ENCODE assay signal across 12 cellular contexts in genomic region chr11:114081641-114082414, GRCh38. TPM values are rescaled to one million over a fixed set of nuclear protein-coding genes. Genes with fewer than 3 reads are reported as not detected.
DNase-seq lines count a peak whose midpoint lies in the region; ATAC-seq, FAIRE-seq and TF ChIP-seq lines count a peak whose summit lies in the region.
"Had no signal": no experiment of that assay in that cellular context is flagged by ENCODE, and none has a peak within 500 bp of the region (broad histone marks: within the 10 kb centered on the region; RNA-seq: fewer than 3 reads in every experiment).

No MANE protein-coding gene starts in this region.

- no peaks in the 10 kb centered on the region for H3K79me2 ChIP-seq in mammary epithelial cell (ENCODE audit: insufficient read depth, low read length)
- H3K79me2 ChIP-seq in fibroblast of lung (ENCODE audit: control insufficient read depth, insufficient read depth, low read length) = no peaks in the 10 kb centered on the region

- H3K9ac ChIP-seq in mammary epithelial cell (ENCODE audit: insufficient read depth, low read length) (no peak overlapping the region), fibroblast of lung (ENCODE audit: insufficient read depth, low read length) (no peak overlapping the region)

- H3K4me2 ChIP-seq in mammary epithelial cell (ENCODE audit: insufficient read depth, low read depth, low read length) = no peak overlapping the region
- H3K4me2 ChIP-seq in fibroblast of lung (ENCODE audit: extremely low read depth, insufficient read depth, low read length) = no peak overlapping the region

- H4K20me1 ChIP-seq in mammary epithelial cell (ENCODE audit: insufficient read depth, low read length) = no peaks in the 10 kb centered on the region
- no peaks in the 10 kb centered on the region for H4K20me1 ChIP-seq in fibroblast of lung (ENCODE audit: control insufficient read depth, extremely low read depth, insufficient read depth, low read length)

- peak overlapping the region; percentile 52 for H3K27ac Mint-ChIP-seq in MCF 10A (ENCODE audit: low read depth, unreplicated experiment)
- H3K27ac Mint-ChIP-seq in natural killer cell treated with Interleukin-12 subunit alpha and Interleukin-12 subunit beta and Interleukin-15 and Interleukin-18, amount 100 ng/mL, for 72 hours = peak overlapping the region; percentile 13 to 87
- H3K27ac Mint-ChIP-seq: H9 had no signal

- in situ Hi-C loops in mammary epithelial cell (cut with MboI; ENCODE audit: low sequenced_read_pairs in 2 of 2) = no loop called here

- POLR2A ChIA-PET in MCF 10A (lab: Yijun Ruan, JAX) = interaction anchor here (0.6 to 4.2 kb wide), 18 partner anchors 8 to 180 kb away, joined by 3 to 15 read pairs (median 4); no protein-coding TSS in a partner anchor

- no peaks in the 10 kb centered on the region for H3K36me3 ChIP-seq in mammary epithelial cell (ENCODE audit: insufficient read depth, low read length)
- no peaks in the 10 kb centered on the region for H3K36me3 ChIP-seq in fibroblast of lung (ENCODE audit: control insufficient read depth, insufficient read depth, low read length)
- no peaks in the 10 kb centered on the region for H3K36me3 ChIP-seq in uterus

- H3K27me3 Mint-ChIP-seq in MCF 10A (ENCODE audit: insufficient read depth, unreplicated experiment) = no peaks in the 10 kb centered on the region
- no peaks in the 10 kb centered on the region for H3K27me3 Mint-ChIP-seq in natural killer cell treated with Interleukin-12 subunit alpha and Interleukin-12 subunit beta and Interleukin-15 and Interleukin-18, amount 100 ng/mL, for 72 hours

- no peak for ATAC-seq in natural killer cell treated with Interleukin-12 subunit alpha and Interleukin-12 subunit beta and Interleukin-15 and Interleukin-18, amount 100 ng/mL, for 72 hours
- no peak for ATAC-seq in HG03469 (IDR thresholded peaks at IDR 0.05; ENCODE audit: unreplicated experiment)

- peak overlapping the region; percentile 67 for H3K4me3 Mint-ChIP-seq in MCF 10A (ENCODE audit: unreplicated experiment)
- peak overlapping the region; percentile 54 for H3K4me3 Mint-ChIP-seq in natural killer cell treated with Interleukin-12 subunit alpha and Interleukin-12 subunit beta and Interleukin-15 and Interleukin-18, amount 100 ng/mL, for 72 hours
- H3K4me3 Mint-ChIP-seq: H9 had no signal

- H3K4me3 ChIP-seq in mammary epithelial cell (replicated peaks in 1 of 3; ENCODE audit: insufficient read depth in 1 of 3, low read depth in 2 of 3, low read length in 3 of 3) (no peak overlapping the region), fibroblast of lung (replicated peaks in 1 of 4; ENCODE audit: control extremely low read depth in 1 of 4, insufficient read depth in 1 of 4, low read depth in 3 of 4, low read length in 4 of 4) (no peak overlapping the region), uterus (peak overlapping the region in 1 of 2 donors; percentile 13)

- H3K27ac ChIP-seq in mammary epithelial cell (ENCODE audit: insufficient read depth, low read depth, low read length) (no peak overlapping the region), fibroblast of lung (ENCODE audit: insufficient read depth, low read length) (no peak overlapping the region), uterus (peak overlapping the region; percentile 73 to 89)

- no peak for FAIRE-seq in GM12892 (lab: Jason Lieb, UNC)

- no peaks in the 10 kb centered on the region for H3K4me1 ChIP-seq in mammary epithelial cell (ENCODE audit: insufficient read depth, low read length)
- H3K4me1 ChIP-seq in fibroblast of lung (ENCODE audit: control insufficient read depth, extremely low read depth, insufficient read depth, low read length) = no peaks in the 10 kb centered on the region
- peaks cover 16 to 47% of the 10 kb centered on the region in 2 donors for H3K4me1 ChIP-seq in uterus

- peaks cover 84% of the 10 kb centered on the region for H3K4me1 Mint-ChIP-seq in MCF 10A (ENCODE audit: insufficient read depth, unreplicated experiment)
- peaks cover 77 to 90% of the 10 kb centered on the region in 2 donors for H3K4me1 Mint-ChIP-seq in natural killer cell treated with Interleukin-12 subunit alpha and Interleukin-12 subunit beta and Interleukin-15 and Interleukin-18, amount 100 ng/mL, for 72 hours (ENCODE audit: low read depth in 2 of 2)

- DNase-seq in MCF 10A (ENCODE audit: unreplicated experiment) = peak; percentile 80
- DNase-seq in mammary epithelial cell = no peak
- peak; percentile 71 to 90 for DNase-seq in fibroblast of lung (ENCODE audit: low read depth in 2 of 2)
- DNase-seq in natural killer cell treated with Interleukin-12 subunit alpha and Interleukin-12 subunit beta and Interleukin-15 and Interleukin-18, amount 100 ng/mL, for 72 hours (ENCODE audit: low spot score) = no peak
- DNase-seq in uterus = peak; percentile 50 to 67
- no peak for DNase-seq in GM12892 (ENCODE audit: insufficient read length)
- no peak for DNase-seq in amygdala (lab: John Stamatoyannopoulos, UW)
- DNase-seq: activated T-cell treated with anti-CD3 and anti-CD28 coated beads, Interleukin-2, amount 50 U/mL, for 1 hour; H9; NCI-H1048; occipital lobe had no signal

- no peak overlapping the region for H2AFZ ChIP-seq in mammary epithelial cell (ENCODE audit: low read depth, low read length)
- no peak overlapping the region for H2AFZ ChIP-seq in fibroblast of lung (ENCODE audit: low read length)

- H3K27me3 ChIP-seq in mammary epithelial cell (ENCODE audit: insufficient read depth, low read length) = no peaks in the 10 kb centered on the region
- peaks cover 2% of the 10 kb centered on the region for H3K27me3 ChIP-seq in fibroblast of lung (ENCODE audit: control insufficient read depth, insufficient read depth, low read length)
- no peaks in the 10 kb centered on the region for H3K27me3 ChIP-seq in uterus

- BruUV-seq in MCF 10A (replicated peaks; lab: Mats Ljungman, UMichigan) = no TSS peak
- BruUV-seq in mammary epithelial cell (replicated peaks; lab: Mats Ljungman, UMichigan) = no TSS peak

- dilution Hi-C loops in mammary epithelial cell (cut with HindIII; ENCODE audit: low sequenced_read_pairs) = no loop called here

- H3K36me3 Mint-ChIP-seq in MCF 10A (ENCODE audit: insufficient read depth, unreplicated experiment) = peaks cover 100% of the 10 kb centered on the region
- no peaks in the 10 kb centered on the region for H3K36me3 Mint-ChIP-seq in natural killer cell treated with Interleukin-12 subunit alpha and Interleukin-12 subunit beta and Interleukin-15 and Interleukin-18, amount 100 ng/mL, for 72 hours

- 73% methylated on average over 9 of the region's 9 CpGs for WGBS in mammary epithelial cell (ENCODE audit: low coverage, missing lambda C conversion rate)

- H3K9me3 Mint-ChIP-seq in MCF 10A (ENCODE audit: unreplicated experiment) = no peaks in the 10 kb centered on the region
- H3K9me3 Mint-ChIP-seq in natural killer cell treated with Interleukin-12 subunit alpha and Interleukin-12 subunit beta and Interleukin-15 and Interleukin-18, amount 100 ng/mL, for 72 hours = no peaks in the 10 kb centered on the region
- H3K9me3 Mint-ChIP-seq: H9 had no signal

- CTCF ChIA-PET in MCF 10A (lab: Yijun Ruan, JAX) (interaction anchor here (0.7 to 1.5 kb wide), 6 partner anchors 11 to 181 kb away, joined by 3 to 5 read pairs (median 4); no protein-coding TSS in a partner anchor), mammary epithelial cell (lab: Charles Lee; ENCODE audit: low non-redundant PET) (no interaction called here)

- TF ChIP-seq CTCF in MCF 10A (IDR thresholded peaks at IDR 0.05; ENCODE audit: unreplicated experiment) = no peak
- no peak for TF ChIP-seq CTCF in mammary epithelial cell (conservative IDR thresholded peaks at IDR 0.05 in 1 of 2, IDR thresholded peaks at IDR 0.05 in 1 of 2; ENCODE audit: extremely low read depth in 1 of 2, insufficient read depth in 1 of 2, low read depth in 1 of 2, low read length in 2 of 2)
- TF ChIP-seq CTCF in fibroblast of lung (conservative IDR thresholded peaks at IDR 0.05 in 1 of 2, IDR thresholded peaks at IDR 0.05 in 1 of 2; ENCODE audit: low read depth in 1 of 2, low read length in 2 of 2) = no peak
- TF ChIP-seq CTCF in uterus (IDR thresholded peaks at IDR 0.05) = no peak

- H3K9me3 ChIP-seq in mammary epithelial cell (replicated peaks; ENCODE audit: insufficient read depth, low read length) (no peaks in the 10 kb centered on the region), fibroblast of lung (ENCODE audit: control insufficient read depth, insufficient read depth, low read depth, low read length) (no peaks in the 10 kb centered on the region), uterus (no peaks in the 10 kb centered on the region)

- no peak for TF ChIP-seq POLR2A in uterus (IDR thresholded peaks at IDR 0.05)
- TF ChIP-seq POLR2A in GM12892 (IDR thresholded peaks at IDR 0.05; ENCODE audit: low read depth, low read length) = no peak

- intact Hi-C loops in MCF 10A (cut with micrococcal nuclease) (loop anchor here (5.0 kb wide), 1 partner anchor 80 kb away; no protein-coding TSS in a partner anchor), mammary epithelial cell (cut with micrococcal nuclease) (no loop called here), uterus (cut with DNase I; ENCODE audit: low total_unique reads) (no loop called here)

RNA-seq across cellular contexts. Expression of gene ZBTB16, which starts 22.3 kb away (rescaled TPM):
- total RNA-seq in MCF 10A (2022) (70.4 and 75.3 TPM in 2 replicates), mammary epithelial cell (10 to 100 TPM in 1 of 2 donors, 1 to 10 TPM in 1; 1.6 to 20.2 TPM), fibroblast of lung (0.26 TPM in 1 of 2 replicates, not detected in the other), uterus (100 to 1,000 TPM in 3 of 4 donors, 10 to 100 TPM in 1; 25.5 to 302 (median 151) TPM)
- polyA plus RNA-seq in mammary epithelial cell (0.48 TPM), fibroblast of lung (not detected in 2 replicates)
- polyA minus RNA-seq in mammary epithelial cell (1.7 TPM), fibroblast of lung (ENCODE audit: low replicate concordance) (not detected in 2 replicates)
- not detected in 2 replicates for polyA plus RNA-seq in fibroblast of lung (2012)
- total RNA-seq in natural killer cell treated with Interleukin-12 subunit alpha and Interleukin-12 subunit beta and Interleukin-15 and Interleukin-18, amount 100 ng/mL, for 72 hours = 10 to 100 TPM in 1 of 2 donors, 1 to 10 TPM in 1; 2.7 to 13.1 TPM
- not detected for polyA plus RNA-seq in GM12892 (2012; ENCODE audit: missing spikeins)
- total RNA-seq: H9 had no signal

Comparison
In these comparisons a context has a peak if more than half of its experiments do, and no peak if none do; other contexts are left out.
1. DNase-seq: peak in MCF 10A (single experiment), fibroblast of lung (2 of 2) and uterus (2 of 2); none in mammary epithelial cell (single experiment), natural killer cell treated with Interleukin-12 subunit alpha and Interleukin-12 subunit beta and Interleukin-15 and Interleukin-18, amount 100 ng/mL, for 72 hours (single experiment), GM12892 (single experiment) and amygdala (0 of 56).
2. H3K27ac ChIP-seq: peak in uterus (2 of 2); none in mammary epithelial cell (single experiment) and fibroblast of lung (single experiment).